14 cellular contexts compared by ENCODE assay signal in the genomic region with DNA sequence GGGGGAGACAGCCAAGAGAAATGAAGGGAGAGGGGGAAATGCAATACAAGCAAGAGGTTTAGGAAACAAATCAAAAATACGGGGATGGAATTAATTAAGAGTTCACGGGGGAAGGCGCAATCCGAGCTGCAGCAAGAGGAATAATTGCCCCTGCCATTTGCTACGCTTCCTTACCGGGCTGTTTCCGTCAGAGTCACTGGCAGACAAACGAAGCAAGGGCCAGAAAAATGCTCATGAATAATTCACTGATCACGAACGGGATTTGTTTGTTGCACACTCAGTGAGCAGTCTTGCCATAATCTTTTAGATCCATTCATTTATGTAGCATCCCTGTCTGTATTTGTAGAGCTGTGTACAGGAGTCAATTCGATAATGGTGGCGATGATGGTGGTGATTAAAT. TPM values are rescaled to one million over a fixed set of nuclear protein-coding genes. Genes with fewer than 3 reads are reported as not detected.
A peak's percentile ranks its signal among the peaks of the same experiment; 100 is the strongest.
DNase-seq lines count a peak whose midpoint lies in the region; ATAC-seq and TF ChIP-seq lines count a peak whose summit lies in the region.
"Had no signal": no experiment of that assay in that cellular context is flagged by ENCODE, and none has a peak within 500 bp of the region (broad histone marks: within the 10 kb centered on the region; RNA-seq: fewer than 3 reads in every experiment).

No MANE protein-coding gene starts in this region.

- no peaks in the 10 kb centered on the region for H3K36me3 Mint-ChIP-seq in HFFc6 (ENCODE audit: low read depth)

- H3K4me1 Mint-ChIP-seq in HFFc6 (ENCODE audit: low read depth): no peaks in the 10 kb centered on the region
- H3K4me1 Mint-ChIP-seq: CD8-positive, alpha-beta memory T cell had no signal

- no peak overlapping the region for H3K27ac Mint-ChIP-seq in HFFc6
- H3K27ac Mint-ChIP-seq: activated CD4-positive, alpha-beta T cell treated with anti-CD3 and anti-CD28 coated beads, Interleukin-2, amount 10 ng/mL, durations not matched to agents 24 days and 14 days; CD8-positive, alpha-beta memory T cell; nephron had no signal

- TF ChIP-seq CTCF in HFFc6 (IDR thresholded peaks at IDR 0.05): no peak

- H3K4me3 Mint-ChIP-seq in HFFc6: no peak overlapping the region
- H3K4me3 Mint-ChIP-seq: activated CD4-positive, alpha-beta T cell treated with anti-CD3 and anti-CD28 coated beads, Interleukin-2, amount 10 ng/mL, durations not matched to agents 24 days and 14 days; CD8-positive, alpha-beta memory T cell; nephron had no signal

- H3K9me3 Mint-ChIP-seq in HFFc6: peaks cover 6% of the 10 kb centered on the region; the same call in 1 of the 2 replicates
- H3K9me3 Mint-ChIP-seq: CD8-positive, alpha-beta memory T cell; nephron had no signal

- no peak for ATAC-seq in HG02884 (IDR thresholded peaks at IDR 0.05; ENCODE audit: unreplicated experiment)

- peaks cover 22% of the 10 kb centered on the region for H3K27me3 Mint-ChIP-seq in HFFc6 (ENCODE audit: insufficient read depth)
- H3K27me3 Mint-ChIP-seq: activated CD4-positive, alpha-beta T cell treated with anti-CD3 and anti-CD28 coated beads, Interleukin-2, amount 10 ng/mL, durations not matched to agents 24 days and 14 days; CD8-positive, alpha-beta memory T cell had no signal

- no peak for TF ChIP-seq POLR2A in erythroblast (IDR thresholded peaks at IDR 0.05; ENCODE audit: low read length)

- DNase-seq in GM03348 (ENCODE audit: low spot score): peak; percentile 25
- peak; percentile 31 for DNase-seq in NCI-H69 (lab: John Stamatoyannopoulos, UW)
- DNase-seq in fibroblast of gingiva (ENCODE audit: low read depth): peak; percentile 71
- peak; percentile 8 for DNase-seq in renal cortical epithelial cell (ENCODE audit: low read depth)
- no peak for DNase-seq in HK-2 (ENCODE audit: unreplicated experiment)
- DNase-seq in erythroblast (lab: John Stamatoyannopoulos, UW): no peak
- DNase-seq in HFFc6: no peak
- DNase-seq: activated CD4-positive, alpha-beta T cell treated with anti-CD3 and anti-CD28 coated beads, Interleukin-2, amount 10 ng/mL, durations not matched to agents 24 days and 14 days; CD8-positive, alpha-beta memory T cell; effector CD8-positive, alpha-beta T cell; RPMI8226; T-helper 2 cell had no signal

RNA-seq across cellular contexts. Expression of a gene that starts 39.0 kb away (rescaled TPM):
- 2.7 and 3.1 TPM in 2 replicates for total RNA-seq in renal cortical epithelial cell
- total RNA-seq in HFFc6 (2021; fragmentation: NEBNext Ultra II Directional; extraction: Animal tissue kit (Norgen Biotek cat#: 25700)): under 1 TPM; 0.18 to 0.40 (median 0.22) TPM

Comparison
In these comparisons a context has a peak if more than half of its experiments do, and no peak if none do; other contexts are left out.
1. DNase-seq: peak in GM03348 (single experiment), NCI-H69 (single experiment), fibroblast of gingiva (single experiment) and renal cortical epithelial cell (single experiment); none in HK-2 (single experiment), erythroblast (0 of 2) and HFFc6 (single experiment).